ENCODE assay signal across 8 cellular contexts in genomic region chr19:8005534-8006256, GRCh38. TPM values are rescaled to one million over a fixed set of nuclear protein-coding genes. Genes with fewer than 3 reads are reported as not detected.
DNase-seq lines count a peak whose midpoint lies in the region; ATAC-seq, FAIRE-seq and TF ChIP-seq lines count a peak whose summit lies in the region.

TSS of gene ELAVL1 (minus strand) at chr19:8005641. CDS start at chr19:7991815, 13,826 bp downstream.

- peak within 1 kb of the TSS; percentile 89 to 99 for H3K27ac ChIP-seq in A549
- H3K27ac ChIP-seq in kidney (ENCODE audit: low read depth in 2 of 2, low read length in 2 of 2) = peak within 1 kb of the TSS; percentile 57 to 84

- no peak for TF ChIP-seq RAD21 in A549 (conservative IDR thresholded peaks at IDR 0.05 in 1 of 2, IDR thresholded peaks at IDR 0.05 in 1 of 2)

- H3K4me1 ChIP-seq in A549 = peaks cover 19% of the 10 kb centered on the region
- peaks cover 22 to 30% of the 10 kb centered on the region in 2 donors for H3K4me1 ChIP-seq in kidney (ENCODE audit: control insufficient read depth in 1 of 2, insufficient read depth in 1 of 2, low read depth in 1 of 2, low read length in 2 of 2)

- peak; percentile 81 for TF ChIP-seq POLR2A in A549 (IDR thresholded peaks at IDR 0.05; ENCODE audit: low read length)

- intact Hi-C loops in kidney (cut with DNase I) = no loop called here

- ATAC-seq in A549 (peak; percentile 87 to 90), GM18858 (IDR thresholded peaks at IDR 0.05; ENCODE audit: unreplicated experiment) (peak; percentile 39), HG03108 (IDR thresholded peaks at IDR 0.05; ENCODE audit: unreplicated experiment) (peak; percentile 74)
- ATAC-seq in activated CD4-positive, CD25-positive, alpha-beta regulatory T cell treated with anti-CD3 and anti-CD28 coated beads, Interleukin-2, amount 50 U/mL, for 24 hours = peak; percentile 95 to 98

- CTCF ChIA-PET in A549 (lab: Yijun Ruan, JAX) = interaction anchor here (0.8 to 4.1 kb wide), 3 partner anchors 38 to 61 kb away, joined by 3 to 28 read pairs (median 6); partner anchors contain the start of gene TIMM44

- peak within 1 kb of the TSS; percentile 93 for H3K4me2 ChIP-seq in A549

- WGBS in A549 (ENCODE audit: missing lambda C conversion rate) = 0% methylated on average over 4 of the region's 98 CpGs

- no peaks in the 10 kb centered on the region for H3K36me3 ChIP-seq in kidney (ENCODE audit: control insufficient read depth in 1 of 2, insufficient read depth in 2 of 2, low read length in 2 of 2)

- POLR2A ChIA-PET in A549 (lab: Yijun Ruan, JAX) = interaction anchor here (0.6 to 1.6 kb wide), 4 partner anchors 18 to 121 kb away, joined by 3 to 15 read pairs (median 3); partner anchors contain the start of gene TIMM44

- TF ChIP-seq CTCF in A549 (IDR thresholded peaks at IDR 0.05) = no peak
- TF ChIP-seq CTCF in kidney (IDR thresholded peaks at IDR 0.05; ENCODE audit: borderline replicate concordance, extremely low read depth, insufficient read depth) = no peak

- H3K9ac ChIP-seq in kidney (ENCODE audit: low read length in 2 of 2) = peak within 1 kb of the TSS; percentile 82 to 94

- TF ChIP-seq EP300 in A549 (IDR thresholded peaks at IDR 0.05) = no peak

- FAIRE-seq in A549 (lab: Jason Lieb, UNC) (no peak), kidney (lab: Jason Lieb, UNC) (no peak)

- peak; percentile 64 to 88 for DNase-seq in A549 (ENCODE audit: low read depth in 1 of 2, low spot score in 1 of 2)
- DNase-seq in NCI-H2227 treated with DMSO at 0.1 percent for 48 hours (lab: John Stamatoyannopoulos, UW) = peak; percentile 58
- peak; percentile 86 for DNase-seq in central memory CD4-positive, alpha-beta T cell
- peak; percentile 96 for DNase-seq in kidney
- peak; percentile 78 to 92 for DNase-seq in stimulated activated CD4-positive, alpha-beta T cell treated with anti-CD3 and anti-CD28 coated beads, Interleukin-15, amount 100 ng/mL, for 1 hour (ENCODE audit: low read depth in 1 of 2, low spot score in 1 of 2)

- H3K9me3 ChIP-seq in A549 = no peaks in the 10 kb centered on the region
- H3K9me3 ChIP-seq in kidney (ENCODE audit: control insufficient read depth in 1 of 2, low read length in 2 of 2) = no peaks in the 10 kb centered on the region

- H3K4me3 ChIP-seq in A549 (peak within 1 kb of the TSS; percentile 58), kidney (ENCODE audit: low read length in 2 of 2) (peak within 1 kb of the TSS; percentile 88 to 94)

TF ChIP-seq in A549, 52 proteins besides CTCF, POLR2A, EP300 and RAD21:
- TF ChIP-seq NPAS2 (CRISPR knock-in tag; IDR thresholded peaks at IDR 0.05; ENCODE audit: borderline replicate concordance) (no peak), MAX (IDR thresholded peaks at IDR 0.05) (peak; percentile 40), PHF8 (IDR thresholded peaks at IDR 0.05; ENCODE audit: borderline replicate concordance, low read depth) (peak; percentile 97), JUN (IDR thresholded peaks at IDR 0.05) (peak; percentile 33 to 72; a peak in 1 of 5 replicates), PBX3 (IDR thresholded peaks at IDR 0.05) (peak; percentile 66; the same call in 1 of the 2 replicates)

RNA-seq across cellular contexts. Expression of gene ELAVL1, which starts in this region (rescaled TPM):
- polyA plus RNA-seq in A549 (2011; rRNA removed) (39.3 and 44.4 TPM in 2 replicates), A549 (2017; fragmentation: RNase III; extraction: RNeasy Plus Mini Kit Qiagen cat#74134 plus additional on column Dnase treatment) (55.6 to 58.9 TPM (median 57.3 TPM) in 3 replicates), kidney (ENCODE audit: insufficient read depth, low read depth, low replicate concordance) (34.6 TPM)
- polyA plus RNA-seq in A549 (2012; cell fraction: cytosol; rRNA removed) = 54.2 and 60.8 TPM in 2 replicates
- 45.8 TPM in 2 replicates for polyA plus RNA-seq in A549 (2012; cell fraction: nucleus; rRNA removed)
- polyA minus RNA-seq in A549 (2011; rRNA and poly(A)+ RNA removed) = 54.8 and 56.3 TPM in 2 replicates
- total RNA-seq in kidney = 64.7 TPM

Comparison
In these comparisons a context has a peak if more than half of its experiments do, and no peak if none do; other contexts are left out.
1. Peak in every context shown above with its lines: DNase-seq, ATAC-seq, H3K4me3 ChIP-seq and H3K27ac ChIP-seq.
2. ATAC-seq: peak in every context shown above with its lines; median percentile 96 in activated CD4-positive, CD25-positive, alpha-beta regulatory T cell treated with anti-CD3 and anti-CD28 coated beads, Interleukin-2, amount 50 U/mL, for 24 hours; 88 in A549; 74 in HG03108; 39 in GM18858.